19 cellular contexts compared by ENCODE assay signal in the genomic region with DNA sequence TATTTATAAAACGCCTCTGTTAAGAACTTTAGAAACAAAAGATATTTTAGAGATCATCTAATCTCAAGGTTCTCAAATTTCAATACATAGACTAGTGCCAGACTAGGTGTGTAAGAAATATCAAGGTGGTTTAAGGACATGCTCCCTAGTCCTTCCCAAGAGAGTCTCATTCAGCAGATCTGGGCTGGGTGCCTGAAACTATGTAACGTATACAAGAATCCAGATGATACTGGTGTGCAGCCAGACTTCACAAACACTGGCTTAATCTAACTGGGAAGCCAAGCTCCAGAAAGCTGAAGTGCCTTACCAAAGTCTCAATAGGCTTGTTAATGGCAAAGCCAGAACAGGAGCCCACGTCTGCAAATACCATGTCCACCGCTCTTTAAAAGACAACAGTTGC.
"Had no signal": no experiment of that assay in that cellular context is flagged by ENCODE, and none has a peak within 500 bp of the region (broad histone marks: within the 10 kb centered on the region; RNA-seq: fewer than 3 reads in every experiment).

No MANE protein-coding gene starts in this region.

- DNase-seq: activated CD4-positive, alpha-beta T cell treated with anti-CD3 and anti-CD28 coated beads, Interleukin-2, amount 50 U/mL, for 4 hours; activated effector memory CD4-positive, alpha-beta T cell treated with anti-CD3 and anti-CD28 coated beads, Interleukin-2, amount 50 U/mL, for 16 hours; activated naive CD4-positive, alpha-beta T cell treated with anti-CD3 and anti-CD28 coated beads, Interleukin-2, amount 50 U/mL, for 16 hours; activated T-cell treated with anti-CD3 and anti-CD28 coated beads, Interleukin-2, amount 50 U/mL, for 72 hours; aorta; effector CD8-positive, alpha-beta T cell; foreskin melanocyte; glutamatergic neuron; hypothalamus; kidney; left lung; mammary epithelial cell; midbrain; occipital lobe; stimulated activated CD8-positive, alpha-beta memory T cell treated with anti-CD3 and anti-CD28 coated beads, Interleukin-4, amount 100 ng/mL, for 48 hours; stimulated activated naive CD4-positive, alpha-beta T cell treated with Interleukin-2 at 50 U/mL for 16 hours; substantia nigra; tibial artery had no signal

- H3K27ac ChIP-seq: left lung, tibial artery had no signal

- H3K4me3 ChIP-seq: left lung, tibial artery had no signal

- ATAC-seq: activated T-cell treated with anti-CD3 and anti-CD28 coated beads, Interleukin-2, amount 50 U/mL, for 72 hours; esophagus mucosa; left lung had no signal

- H3K27me3 ChIP-seq: left lung, tibial artery had no signal

- H3K9me3 ChIP-seq: left lung, tibial artery had no signal
